Comparison of ENCODE assay signal across 1 cellular context in genomic region chr1:51607676-51608075, GRCh38.
TF ChIP-seq lines count a peak whose summit lies in the region.

No MANE protein-coding gene starts in this region.

TF ChIP-seq in WTC11, 78 proteins besides CTCF, POLR2A, EP300 and RAD21 (continued from another document):
- TF ChIP-seq JAZF1 (CRISPR knock-in tag; IDR thresholded peaks at IDR 0.05), result no peak
- TF ChIP-seq GABPB1 (CRISPR knock-in tag; IDR thresholded peaks at IDR 0.05), result no peak
- no peak for TF ChIP-seq ATF2 (CRISPR knock-in tag; IDR thresholded peaks at IDR 0.05; ENCODE audit: borderline replicate concordance, low read depth)
- TF ChIP-seq ESRRA (CRISPR knock-in tag; IDR thresholded peaks at IDR 0.05; ENCODE audit: borderline replicate concordance), result no peak
- no peak for TF ChIP-seq ZNF425 (CRISPR knock-in tag; conservative IDR thresholded peaks at IDR 0.05)
- no peak for TF ChIP-seq GTF2I (CRISPR knock-in tag; conservative IDR thresholded peaks at IDR 0.05)
- no peak for TF ChIP-seq SMAD4 (CRISPR knock-in tag; IDR thresholded peaks at IDR 0.05)
- TF ChIP-seq SP1 (CRISPR knock-in tag; conservative IDR thresholded peaks at IDR 0.05), result no peak
- TF ChIP-seq E2F1 (CRISPR knock-in tag; IDR thresholded peaks at IDR 0.05), result no peak
- TF ChIP-seq MXD4 (CRISPR knock-in tag; IDR thresholded peaks at IDR 0.05; ENCODE audit: borderline replicate concordance), result no peak
